Comparison of ENCODE assay signal across 28 cellular contexts in genomic region chr1:220307528-220308100, GRCh38.
"Had no signal": no experiment of that assay in that cellular context is flagged by ENCODE, and none has a peak within 500 bp of the region (broad histone marks: within the 10 kb centered on the region; RNA-seq: fewer than 3 reads in every experiment).

No MANE protein-coding gene starts in this region.

- H2AFZ ChIP-seq: parathyroid adenoma had no signal

- H3K27me3 ChIP-seq: esophagus squamous epithelium, gastrocnemius medialis, right atrium auricular region, sigmoid colon, suprapubic skin, transverse colon, upper lobe of right lung, uterus had no signal

- H3K27ac ChIP-seq: esophagus squamous epithelium, gastrocnemius medialis, neutrophil, parathyroid adenoma, prostate gland, right atrium auricular region, sigmoid colon, suprapubic skin, transverse colon, upper lobe of right lung, uterus had no signal

- H3K36me3 Mint-ChIP-seq: memory B cell; naive B cell; natural killer cell treated with Interleukin-12 subunit alpha and Interleukin-12 subunit beta and Interleukin-15 and Interleukin-18, amount 100 ng/mL, for 72 hours; stimulated activated effector memory CD8-positive, alpha-beta T cell treated with anti-CD3 and anti-CD28 coated beads, Interleukin-12 subunit alpha, Interleukin-12 subunit beta, amount 100 ng/mL, for 72 hours had no signal

- H3K36me3 ChIP-seq: esophagus squamous epithelium, gastrocnemius medialis, neutrophil, prostate gland, right atrium auricular region, sigmoid colon, suprapubic skin, transverse colon, upper lobe of right lung, uterus had no signal

- H3K4me3 Mint-ChIP-seq: effector memory CD8-positive, alpha-beta T cell; memory B cell; mesothelial cell of epicardium; naive B cell; natural killer cell treated with Interleukin-12 subunit alpha and Interleukin-12 subunit beta and Interleukin-15 and Interleukin-18, amount 100 ng/mL, for 72 hours; neural crest cell; stimulated activated effector memory CD8-positive, alpha-beta T cell treated with anti-CD3 and anti-CD28 coated beads, Interleukin-12 subunit alpha, Interleukin-12 subunit beta, amount 100 ng/mL, for 72 hours; stimulated activated naive CD8-positive, alpha-beta T cell treated with anti-CD3 and anti-CD28 coated beads, Interleukin-15, Interleukin-2, amounts not matched to agents 100 ng/mL and 50 ng/mL, for 24 hours had no signal

- H3K27me3 Mint-ChIP-seq: memory B cell had no signal

- H3K79me2 ChIP-seq: parathyroid adenoma had no signal

- H3K9me3 ChIP-seq: esophagus squamous epithelium, gastrocnemius medialis, mucosa of descending colon, neutrophil, prostate gland, right atrium auricular region, sigmoid colon, suprapubic skin, transverse colon, upper lobe of right lung, uterus had no signal

- ATAC-seq: effector memory CD8-positive, alpha-beta T cell; gastrocnemius medialis; left lobe of liver; mucosa of descending colon; natural killer cell treated with Interleukin-12 subunit alpha and Interleukin-12 subunit beta and Interleukin-15 and Interleukin-18, amount 100 ng/mL, for 72 hours; stimulated activated effector memory CD8-positive, alpha-beta T cell treated with anti-CD3 and anti-CD28 coated beads, Interleukin-12 subunit alpha, Interleukin-12 subunit beta, amount 100 ng/mL, for 72 hours; upper lobe of right lung had no signal

- H3K27ac Mint-ChIP-seq: memory B cell; mesothelial cell of epicardium; natural killer cell treated with Interleukin-12 subunit alpha and Interleukin-12 subunit beta and Interleukin-15 and Interleukin-18, amount 100 ng/mL, for 72 hours; stimulated activated effector memory CD8-positive, alpha-beta T cell treated with anti-CD3 and anti-CD28 coated beads, Interleukin-12 subunit alpha, Interleukin-12 subunit beta, amount 100 ng/mL, for 72 hours; stimulated activated naive CD8-positive, alpha-beta T cell treated with anti-CD3 and anti-CD28 coated beads, Interleukin-15, Interleukin-2, amounts not matched to agents 100 ng/mL and 50 ng/mL, for 24 hours had no signal

- H3K4me1 ChIP-seq: esophagus squamous epithelium, gastrocnemius medialis, parathyroid adenoma, prostate gland, right atrium auricular region, sigmoid colon, suprapubic skin, transverse colon, upper lobe of right lung, uterus had no signal

- H3K4me1 Mint-ChIP-seq: memory B cell; mesothelial cell of epicardium; naive B cell; neural crest cell; stimulated activated effector memory CD8-positive, alpha-beta T cell treated with anti-CD3 and anti-CD28 coated beads, Interleukin-12 subunit alpha, Interleukin-12 subunit beta, amount 100 ng/mL, for 72 hours had no signal

- H3K9me3 Mint-ChIP-seq: effector memory CD8-positive, alpha-beta T cell; natural killer cell treated with Interleukin-12 subunit alpha and Interleukin-12 subunit beta and Interleukin-15 and Interleukin-18, amount 100 ng/mL, for 72 hours had no signal

- H3K9ac ChIP-seq: parathyroid adenoma had no signal

- H3K4me3 ChIP-seq: esophagus squamous epithelium, gastrocnemius medialis, lung, mucosa of descending colon, prostate gland, right atrium auricular region, sigmoid colon, suprapubic skin, transverse colon, upper lobe of right lung, uterus had no signal

- DNase-seq: cortex of kidney; effector memory CD8-positive, alpha-beta T cell; erythroblast; esophagus squamous epithelium; foreskin fibroblast; gastrocnemius medialis; head of caudate nucleus; mucosa of descending colon; naive B cell; sigmoid colon; stimulated activated CD4-positive, alpha-beta T cell treated with anti-CD3 and anti-CD28 coated beads, Interleukin-2, amount 100 ng/mL, for 24 hours; stimulated activated CD4-positive, alpha-beta T cell treated with anti-CD3 and anti-CD28 coated beads, Interleukin-4, amount 100 ng/mL, for 24 hours; transverse colon; upper lobe of right lung; uterus had no signal
